Comparison of ENCODE assay signal across 23 cellular contexts in the genomic region with DNA sequence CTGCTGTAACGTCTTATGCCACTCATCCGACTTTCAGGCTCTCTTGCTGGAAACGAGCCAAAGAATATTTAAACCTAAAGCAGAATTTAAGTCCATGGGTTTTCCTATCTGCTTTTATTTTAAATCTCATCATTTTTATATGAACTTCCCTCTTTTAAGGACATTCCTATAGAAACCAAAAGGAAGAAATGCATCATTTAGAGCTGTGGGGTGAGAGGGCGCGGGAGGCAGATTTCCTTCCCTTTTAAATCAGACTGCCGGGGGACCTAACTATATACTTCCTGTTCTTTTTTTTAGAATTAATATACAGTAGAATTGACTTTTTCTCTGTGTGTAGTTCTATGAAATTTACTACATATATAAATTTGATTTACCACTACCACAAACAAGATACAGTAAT.
"Had no signal": no experiment of that assay in that cellular context is flagged by ENCODE, and none has a peak within 500 bp of the region (broad histone marks: within the 10 kb centered on the region; RNA-seq: fewer than 3 reads in every experiment).

No MANE protein-coding gene starts in this region.

- H3K4me1 ChIP-seq: gastroesophageal sphincter, pancreas, psoas muscle, spleen, suprapubic skin, tibial artery had no signal

- H3K27me3 ChIP-seq: gastroesophageal sphincter, pancreas, spleen, suprapubic skin, tibial artery had no signal

- H3K36me3 ChIP-seq: gastroesophageal sphincter, pancreas, spleen, suprapubic skin, tibial artery had no signal

- H3K27ac ChIP-seq: gastroesophageal sphincter, pancreas, psoas muscle, spleen, suprapubic skin, tibial artery had no signal

- DNase-seq: activated CD4-positive, alpha-beta memory T cell treated with anti-CD3 and anti-CD28 coated beads, Interleukin-2, amount 10 ng/mL, durations not matched to agents 7 days and 5 days; activated CD4-positive, alpha-beta T cell treated with anti-CD3 and anti-CD28 coated beads for 1 hour; activated CD4-positive, alpha-beta T cell treated with anti-CD3 and anti-CD28 coated beads, Interleukin-2, amount 10 ng/mL, durations not matched to agents 7 days and 5 days; activated CD8-positive, alpha-beta memory T cell treated with anti-CD3 and anti-CD28 coated beads, Interleukin-2, amount 50 U/mL, for 48 hours; activated gamma-delta T cell treated with Interleukin-2 at 50 U/mL for 16 hours; activated naive CD4-positive, alpha-beta T cell treated with anti-CD3 and anti-CD28 coated beads, Interleukin-2, amount 50 U/mL, for 16 hours; activated T-cell treated with anti-CD3 and anti-CD28 coated beads, Interleukin-2, amount 50 U/mL, for 24 hours; amniotic stem cell; caudate nucleus; cortex of kidney; head of caudate nucleus; hippocampal formation; left cardiac atrium; midbrain; naive thymus-derived CD4-positive, alpha-beta T cell; pancreas; psoas muscle; spleen; stimulated activated naive CD4-positive, alpha-beta T cell; tibial artery had no signal

- H3K4me3 ChIP-seq: gastroesophageal sphincter, pancreas, psoas muscle, spleen, suprapubic skin, tibial artery had no signal

- H3K9me3 ChIP-seq: gastroesophageal sphincter, pancreas, psoas muscle, suprapubic skin had no signal

- ATAC-seq: gastroesophageal sphincter; left cardiac atrium; naive thymus-derived CD4-positive, alpha-beta T cell; psoas muscle; WTC11 had no signal
